19 cellular contexts compared by ENCODE assay signal in genomic region chr4:158605393-158605792, GRCh38.
"Had no signal": no experiment of that assay in that cellular context is flagged by ENCODE, and none has a peak within 500 bp of the region (broad histone marks: within the 10 kb centered on the region; RNA-seq: fewer than 3 reads in every experiment).

No MANE protein-coding gene starts in this region.

- H3K27ac ChIP-seq: KMS-11, RWPE1 had no signal

- H3K9me3 ChIP-seq: SK-N-SH had no signal

- H3K9ac ChIP-seq: KMS-11, SK-N-SH had no signal

- ATAC-seq: Panc1, PC-3 had no signal

- H3K4me2 ChIP-seq: KMS-11, SK-N-SH had no signal

- DNase-seq: Kasumi-1, MM.1S, NCI-H1105, NCI-H1417, NCI-H146, NCI-H1694 treated with DMSO at 0.1 percent for 48 hours, NCI-H1930, NCI-H2081, NCI-H2107, NCI-H2227 treated with DMSO at 0.1 percent for 48 hours, NCI-H524, NCI-H526 treated with DMSO at 0.1 percent for 48 hours, NCI-H774, PC-3, SHP77, SK-N-SH had no signal
